ENCODE assay signal across 18 cellular contexts in genomic region chr5:139226131-139226530, GRCh38.
"Had no signal": no experiment of that assay in that cellular context is flagged by ENCODE, and none has a peak within 500 bp of the region (broad histone marks: within the 10 kb centered on the region; RNA-seq: fewer than 3 reads in every experiment).

No MANE protein-coding gene starts in this region.

- H3K4me1 Mint-ChIP-seq: activated CD4-positive, alpha-beta memory T cell treated with anti-CD3 and anti-CD28 coated beads, Interleukin-2, amount 10 ng/mL, durations not matched to agents 7 days and 5 days; activated naive CD4-positive, alpha-beta T cell treated with anti-CD3 and anti-CD28 coated beads, Interleukin-2, amount 10 ng/mL, durations not matched to agents 7 days and 5 days; T-helper 17 cell had no signal

- H3K27me3 Mint-ChIP-seq: activated CD4-positive, alpha-beta memory T cell treated with anti-CD3 and anti-CD28 coated beads, Interleukin-2, amount 10 ng/mL, durations not matched to agents 7 days and 5 days had no signal

- H3K4me1 ChIP-seq: heart left ventricle, lower lobe of right lung, psoas muscle, right atrium auricular region, spleen had no signal

- H3K36me3 Mint-ChIP-seq: activated naive CD4-positive, alpha-beta T cell treated with anti-CD3 and anti-CD28 coated beads, Interleukin-2, amount 10 ng/mL, durations not matched to agents 7 days and 5 days; natural killer cell treated with Interleukin-12 subunit alpha and Interleukin-12 subunit beta and Interleukin-15 and Interleukin-18, amount 100 ng/mL, for 72 hours had no signal

- H3K27ac ChIP-seq: heart left ventricle, lower lobe of right lung, psoas muscle, right atrium auricular region, spleen had no signal

- H3K4me3 ChIP-seq: heart left ventricle, lower lobe of right lung, psoas muscle, right atrium auricular region, spleen had no signal

- ATAC-seq: heart left ventricle; left lobe of liver; lower lobe of right lung; natural killer cell treated with Interleukin-12 subunit alpha and Interleukin-12 subunit beta and Interleukin-15 and Interleukin-18, amount 100 ng/mL, for 72 hours; psoas muscle; stimulated activated naive CD8-positive, alpha-beta T cell treated with anti-CD3 and anti-CD28 coated beads, Interleukin-15, Interleukin-2, amounts not matched to agents 100 U/mL and 50 U/mL, for 24 hours; T-helper 17 cell had no signal

- H3K27ac Mint-ChIP-seq: activated CD4-positive, alpha-beta memory T cell treated with anti-CD3 and anti-CD28 coated beads, Interleukin-2, amount 10 ng/mL, durations not matched to agents 7 days and 5 days; activated CD4-positive, alpha-beta T cell treated with anti-CD3 and anti-CD28 coated beads, Interleukin-2, amount 10 ng/mL, durations not matched to agents 24 days and 14 days; activated naive CD4-positive, alpha-beta T cell treated with anti-CD3 and anti-CD28 coated beads, Interleukin-2, amount 10 ng/mL, durations not matched to agents 7 days and 5 days; endodermal cell; natural killer cell treated with Interleukin-12 subunit alpha and Interleukin-12 subunit beta and Interleukin-15 and Interleukin-18, amount 100 ng/mL, for 72 hours; T-helper 17 cell had no signal

- DNase-seq: activated CD4-positive, alpha-beta memory T cell treated with anti-CD3 and anti-CD28 coated beads, Interleukin-2, amount 10 ng/mL, durations not matched to agents 7 days and 5 days; activated CD4-positive, alpha-beta T cell treated with anti-CD3 and anti-CD28 coated beads, Interleukin-2, amount 10 ng/mL, durations not matched to agents 24 days and 14 days; activated effector memory CD4-positive, alpha-beta T cell treated with anti-CD3 and anti-CD28 coated beads, Interleukin-2, amount 50 U/mL, for 16 hours; activated naive CD4-positive, alpha-beta T cell treated with anti-CD3 and anti-CD28 coated beads, Interleukin-2, amount 10 ng/mL, durations not matched to agents 7 days and 5 days; amygdala; cortex of kidney; endodermal cell; heart left ventricle; lower lobe of right lung; midbrain; psoas muscle; stimulated activated CD4-positive, alpha-beta T cell treated with anti-CD3 and anti-CD28 coated beads, Interleukin-4, amount 100 ng/mL, for 1 hour; stimulated activated naive CD8-positive, alpha-beta T cell treated with anti-CD3 and anti-CD28 coated beads, Interleukin-15, Interleukin-2, amounts not matched to agents 100 U/mL and 50 U/mL, for 24 hours; T-helper 17 cell had no signal

- H3K4me3 Mint-ChIP-seq: activated CD4-positive, alpha-beta memory T cell treated with anti-CD3 and anti-CD28 coated beads, Interleukin-2, amount 10 ng/mL, durations not matched to agents 7 days and 5 days; activated CD4-positive, alpha-beta T cell treated with anti-CD3 and anti-CD28 coated beads, Interleukin-2, amount 10 ng/mL, durations not matched to agents 24 days and 14 days; activated naive CD4-positive, alpha-beta T cell treated with anti-CD3 and anti-CD28 coated beads, Interleukin-2, amount 10 ng/mL, durations not matched to agents 7 days and 5 days; endodermal cell; natural killer cell treated with Interleukin-12 subunit alpha and Interleukin-12 subunit beta and Interleukin-15 and Interleukin-18, amount 100 ng/mL, for 72 hours; T-helper 17 cell had no signal

- H3K36me3 ChIP-seq: heart left ventricle, lower lobe of right lung, right atrium auricular region, spleen had no signal

- H3K27me3 ChIP-seq: heart left ventricle, right atrium auricular region, spleen had no signal

- H3K9me3 Mint-ChIP-seq: activated CD4-positive, alpha-beta memory T cell treated with anti-CD3 and anti-CD28 coated beads, Interleukin-2, amount 10 ng/mL, durations not matched to agents 7 days and 5 days; activated CD4-positive, alpha-beta T cell treated with anti-CD3 and anti-CD28 coated beads, Interleukin-2, amount 10 ng/mL, durations not matched to agents 24 days and 14 days; activated naive CD4-positive, alpha-beta T cell treated with anti-CD3 and anti-CD28 coated beads, Interleukin-2, amount 10 ng/mL, durations not matched to agents 7 days and 5 days; natural killer cell treated with Interleukin-12 subunit alpha and Interleukin-12 subunit beta and Interleukin-15 and Interleukin-18, amount 100 ng/mL, for 72 hours had no signal

- H3K9me3 ChIP-seq: heart left ventricle, lower lobe of right lung, psoas muscle, right atrium auricular region, spleen had no signal
